Comparison of ENCODE assay signal across 16 cellular contexts in genomic region chr6:31590691-31591090, GRCh38. TPM values are rescaled to one million over a fixed set of nuclear protein-coding genes. Genes with fewer than 3 reads are reported as not detected.
"Had no signal": no experiment of that assay in that cellular context is flagged by ENCODE, and none has a peak within 500 bp of the region (broad histone marks: within the 10 kb centered on the region; RNA-seq: fewer than 3 reads in every experiment).

No MANE protein-coding gene starts in this region.

RNA-seq across cellular contexts. Expression of gene NCR3, which starts 2.1 kb away (rescaled TPM):
- total RNA-seq: astrocyte, cardiac septum, chondrocyte, gastrocnemius medialis, hepatocyte, left ventricle myocardium superior, lung microvascular endothelial cell, mesenteric fat pad, myocyte, neural crest cell, occipital lobe, psoas muscle, sigmoid colon, uterus had no signal
- polyA plus RNA-seq: hepatocyte, keratinocyte had no signal

RNA-seq across cellular contexts. Expression of gene LST1, which starts 4.6 kb away (rescaled TPM):
- total RNA-seq: astrocyte, chondrocyte, hepatocyte, lung microvascular endothelial cell, myocyte, neural crest cell had no signal
- polyA plus RNA-seq: keratinocyte had no signal

RNA-seq across cellular contexts. Expression of gene LTB, which starts 8.5 kb away (rescaled TPM):
- total RNA-seq: chondrocyte, gastrocnemius medialis, neural crest cell had no signal
- polyA plus RNA-seq: keratinocyte had no signal

RNA-seq across cellular contexts. Expression of gene TNF, which starts 15.3 kb away (rescaled TPM):
- total RNA-seq: chondrocyte, lung microvascular endothelial cell, myocyte, neural crest cell, occipital lobe had no signal

RNA-seq across cellular contexts. Expression of gene LTA, which starts 18.6 kb away (rescaled TPM):
- total RNA-seq: astrocyte, cardiac septum, chondrocyte, gastrocnemius medialis, hepatocyte, left cardiac atrium, left ventricle myocardium superior, lung microvascular endothelial cell, mesenteric fat pad, myocyte, occipital lobe, psoas muscle, sigmoid colon had no signal
- polyA plus RNA-seq: hepatocyte had no signal
